ENCODE assay signal across 20 cellular contexts in genomic region chr19:9751449-9751848, GRCh38. TPM values are rescaled to one million over a fixed set of nuclear protein-coding genes. Genes with fewer than 3 reads are reported as not detected.
DNase-seq lines count a peak whose midpoint lies in the region; ATAC-seq, FAIRE-seq and TF ChIP-seq lines count a peak whose summit lies in the region.
"Had no signal": no experiment of that assay in that cellular context is flagged by ENCODE, and none has a peak within 500 bp of the region (broad histone marks: within the 10 kb centered on the region; RNA-seq: fewer than 3 reads in every experiment).

No MANE protein-coding gene starts in this region.

- H3K27ac ChIP-seq in HepG2 (ENCODE audit: extremely low read length, insufficient read depth, low read length): no peak overlapping the region
- H3K27ac ChIP-seq in right lobe of liver: no peak overlapping the region
- no peak overlapping the region for H3K27ac ChIP-seq in mesendoderm (ENCODE audit: low read depth, low read length)
- H3K27ac ChIP-seq: 22Rv1, BLaER1, C4-2B had no signal

- FAIRE-seq in HepG2 (lab: Jason Lieb, UNC): no peak
- FAIRE-seq: A204.1, GM12891, H1 had no signal

- H4K8ac ChIP-seq in mesendoderm (ENCODE audit: low read depth, low read length): no peak overlapping the region

- H2BK5ac ChIP-seq in mesendoderm (ENCODE audit: low read length): no peak overlapping the region

- CTCF ChIA-PET in HepG2 (lab: Yijun Ruan, JAX; ENCODE audit: low intra/inter-chr PET ratio, low total read pairs): no interaction called here

- H3K56ac ChIP-seq in mesendoderm (ENCODE audit: low read length): no peak overlapping the region

- DNase-seq in HepG2 (ENCODE audit: low spot score) (peak; percentile 4), right lobe of liver (no peak), mesendoderm (peak; percentile 10), type B pancreatic cell (ENCODE audit: extremely low spot score, unreplicated experiment) (no peak), DMS79 treated with DMSO at 0.1 percent for 48 hours (lab: John Stamatoyannopoulos, UW) (no peak), hypothalamus (lab: John Stamatoyannopoulos, UW) (no peak)
- DNase-seq: CD4-positive, CD25-positive, alpha-beta regulatory T cell; CD8-positive, alpha-beta T cell; DMS153; GF-D8; H7; HCEC 1CT had no signal

- TF ChIP-seq CTCF in HepG2 (CRISPR knock-in tag; IDR thresholded peaks at IDR 0.05): no peak
- TF ChIP-seq CTCF in right lobe of liver (IDR thresholded peaks at IDR 0.05): no peak
- TF ChIP-seq CTCF in type B pancreatic cell (conservative IDR thresholded peaks at IDR 0.05): no peak

- 70% methylated on average over 7 of the region's 7 CpGs for WGBS in HepG2 (ENCODE audit: low lambda C conversion rate)
- over 99% methylated on average over 7 of the region's 7 CpGs for WGBS in right lobe of liver (ENCODE audit: insufficient coverage, low coverage, low lambda C conversion rate, missing lambda C conversion rate)
- no CpG with 5 or more reads among the region's 7 CpGs for WGBS in mesendoderm (ENCODE audit: extremely low coverage, insufficient coverage, low lambda C conversion rate)

- no peak for TF ChIP-seq RAD21 in HepG2 (CRISPR knock-in tag; IDR thresholded peaks at IDR 0.05)

- H3K9ac ChIP-seq in HepG2 (ENCODE audit: insufficient read depth, low read depth, low read length) (no peak overlapping the region), mesendoderm (ENCODE audit: low read length) (no peak overlapping the region)
- H3K9ac ChIP-seq: BLaER1 had no signal

- no peak overlapping the region for H3K4me2 ChIP-seq in HepG2 (ENCODE audit: low read depth, low read length)
- no peak overlapping the region for H3K4me2 ChIP-seq in mesendoderm (ENCODE audit: low read length)
- H3K4me2 ChIP-seq: BLaER1 had no signal

- in situ Hi-C loops in HepG2 (cut with HindIII; ENCODE audit: extremely low pct_ligation_motif_present, low pct_unique_long_range_greater_than_20kb): no loop called here

- no peak overlapping the region for H2BK15ac ChIP-seq in mesendoderm (replicated peaks; ENCODE audit: low read depth)

- H2AK5ac ChIP-seq in mesendoderm (ENCODE audit: low read length): no peak overlapping the region

- TF ChIP-seq POLR2A in HepG2 (IDR thresholded peaks at IDR 0.05; ENCODE audit: insufficient read depth in 1 of 2, low read depth in 2 of 2, low read length in 2 of 2): no peak
- no peak for TF ChIP-seq POLR2A in right lobe of liver (IDR thresholded peaks at IDR 0.05)

- no peaks in the 10 kb centered on the region for H3K27me3 ChIP-seq in HepG2 (ENCODE audit: control insufficient read depth in 1 of 2, insufficient read depth in 2 of 2, low read length in 2 of 2)
- no peaks in the 10 kb centered on the region for H3K27me3 ChIP-seq in right lobe of liver
- no peaks in the 10 kb centered on the region for H3K27me3 ChIP-seq in mesendoderm (ENCODE audit: insufficient read depth, low read length, poor library complexity)
- H3K27me3 ChIP-seq: BLaER1 had no signal

- H4K5ac ChIP-seq in mesendoderm (ENCODE audit: low read length): no peak overlapping the region

- H3K9me3 Mint-ChIP-seq in type B pancreatic cell: peaks cover 8% of the 10 kb centered on the region

- no peak overlapping the region for H3K4ac ChIP-seq in mesendoderm (ENCODE audit: low read depth, low read length)

- H4K20me1 ChIP-seq in HepG2 (ENCODE audit: insufficient read depth, low read length): no peaks in the 10 kb centered on the region
- H4K20me1 ChIP-seq: BLaER1 had no signal

- no peaks in the 10 kb centered on the region for H3K4me1 ChIP-seq in HepG2 (ENCODE audit: insufficient read depth, low read length)
- H3K4me1 ChIP-seq in right lobe of liver: no peaks in the 10 kb centered on the region
- no peaks in the 10 kb centered on the region for H3K4me1 ChIP-seq in mesendoderm (ENCODE audit: control insufficient read depth, low read depth, low read length)
- H3K4me1 ChIP-seq: BLaER1, Caco-2 had no signal

- H3K9me3 ChIP-seq in HepG2 (ENCODE audit: low read length) (peaks cover 22% of the 10 kb centered on the region), right lobe of liver (peaks cover 0 to 16% (median 3%) of the 10 kb centered on the region in 4 donors)

- H3K36me3 Mint-ChIP-seq in type B pancreatic cell: peaks cover 22% of the 10 kb centered on the region

- H2BK120ac ChIP-seq in mesendoderm (ENCODE audit: low read depth, low read length): no peak overlapping the region

- ATAC-seq in HepG2 (no peak), right lobe of liver (no peak)
- ATAC-seq: CD8-positive, alpha-beta T cell had no signal

- H3K36me3 ChIP-seq in HepG2 (replicated peaks in 1 of 2; ENCODE audit: control insufficient read depth in 1 of 2, insufficient read depth in 2 of 2, low read length in 2 of 2) (no peaks in the 10 kb centered on the region), right lobe of liver (no peaks in the 10 kb centered on the region), mesendoderm (ENCODE audit: control insufficient read depth, insufficient read depth, low read length) (no peaks in the 10 kb centered on the region)

- H3K27ac Mint-ChIP-seq in type B pancreatic cell: peak overlapping the region; percentile 21
- H3K27ac Mint-ChIP-seq: B cell; CD8-positive, alpha-beta T cell had no signal

- no peak for TF ChIP-seq EP300 in HepG2 (IDR thresholded peaks at IDR 0.05; ENCODE audit: low read depth in 2 of 2, low read length in 2 of 2)
- TF ChIP-seq EP300 in HepG2 (CRISPR knock-in tag; IDR thresholded peaks at IDR 0.05; ENCODE audit: borderline replicate concordance): no peak

- H3K4me3 ChIP-seq in HepG2 (replicated peaks in 1 of 3; ENCODE audit: insufficient read depth in 1 of 3, low read depth in 2 of 3, low read length in 3 of 3) (no peak overlapping the region), right lobe of liver (no peak overlapping the region), mesendoderm (ENCODE audit: low read length) (no peak overlapping the region)
- H3K4me3 ChIP-seq: BLaER1 had no signal

- H3K79me2 ChIP-seq in HepG2 (ENCODE audit: insufficient read depth, low read length) (no peaks in the 10 kb centered on the region), mesendoderm (ENCODE audit: control insufficient read depth, insufficient read depth, low read length) (no peaks in the 10 kb centered on the region)

- intact Hi-C loops in HepG2 (cut with micrococcal nuclease; ENCODE audit: unreplicated experiment) (no loop called here), right lobe of liver (cut with DNase I) (no loop called here)

- H3K4me3 Mint-ChIP-seq in type B pancreatic cell: no peak overlapping the region
- H3K4me3 Mint-ChIP-seq: B cell; CD4-positive, CD25-positive, alpha-beta regulatory T cell; CD8-positive, alpha-beta T cell had no signal

- H3K18ac ChIP-seq in mesendoderm (ENCODE audit: low read length): no peak overlapping the region

- no peaks in the 10 kb centered on the region for H3K27me3 Mint-ChIP-seq in type B pancreatic cell
- H3K27me3 Mint-ChIP-seq: B cell had no signal

- no peak overlapping the region for H2AFZ ChIP-seq in HepG2 (ENCODE audit: low read length)

- no peak overlapping the region for H3K23ac ChIP-seq in mesendoderm (ENCODE audit: low read length)

- POLR2A ChIA-PET in HepG2 (lab: Yijun Ruan, JAX): no interaction called here

- no peaks in the 10 kb centered on the region for H3K4me1 Mint-ChIP-seq in type B pancreatic cell (ENCODE audit: unreplicated experiment)
- H3K4me1 Mint-ChIP-seq: B cell; CD4-positive, CD25-positive, alpha-beta regulatory T cell had no signal

- BruUV-seq in HepG2 (replicated peaks; lab: Mats Ljungman, UMichigan): no TSS peak

- no peaks in the 10 kb centered on the region for H3K79me1 ChIP-seq in mesendoderm (ENCODE audit: low read length)

TF ChIP-seq in HepG2, 621 proteins besides CTCF, POLR2A, EP300 and RAD21:
- TF ChIP-seq SETDB1 (CRISPR knock-in tag; IDR thresholded peaks at IDR 0.05; ENCODE audit: borderline replicate concordance) (0 out of 2 replicates have a peak, but pooled peaks have one; percentile 65), ZNF782 (CRISPR knock-in tag; IDR thresholded peaks at IDR 0.05; ENCODE audit: borderline replicate concordance) (no peak)

RNA-seq across cellular contexts. Expression of gene ZNF846, which starts 17.1 kb away (rescaled TPM):
- 3.7 and 5.4 TPM in 2 replicates for total RNA-seq in HepG2 (2016; rRNA removed; fragmentation: Illumina TruSeq; extraction: Trizol)
- 1.6 and 2.6 TPM in 2 replicates for total RNA-seq in HepG2 (2016; cell fraction: cytosol; rRNA removed; fragmentation: Illumina TruSeq; extraction: Trizol; ENCODE audit: low read depth)
- total RNA-seq in HepG2 (2016; cell fraction: insoluble cytoplasmic fraction; rRNA removed; fragmentation: Illumina TruSeq; extraction: Trizol): 4.3 and 4.7 TPM in 2 replicates
- 2.1 and 3.0 TPM in 2 replicates for total RNA-seq in HepG2 (2016; cell fraction: membrane; rRNA removed; fragmentation: Illumina TruSeq; extraction: Trizol)
- total RNA-seq in HepG2 (2016; cell fraction: nucleus; rRNA removed; fragmentation: Illumina TruSeq; extraction: Trizol): 8.0 and 9.0 TPM in 2 replicates
- polyA plus RNA-seq in HepG2 (2011; rRNA removed): 4.7 and 4.8 TPM in 2 replicates
- polyA plus RNA-seq in HepG2 (2011; cell fraction: cytosol; rRNA removed): 1.6 and 2.3 TPM in 2 replicates
- polyA plus RNA-seq in HepG2 (2011; cell fraction: nucleus; rRNA removed): 5.1 and 8.8 TPM in 2 replicates
- 3.5 and 3.9 TPM in 2 replicates for polyA plus RNA-seq in HepG2 (2012)
- 1.2 and 1.7 TPM in 2 replicates for polyA plus RNA-seq in HepG2 (2016; cell fraction: cytosol; fragmentation: Illumina TruSeq; extraction: Trizol; ENCODE audit: low read depth)
- polyA plus RNA-seq in HepG2 (2016; cell fraction: insoluble cytoplasmic fraction; fragmentation: Illumina TruSeq; extraction: Trizol; ENCODE audit: low read depth): 2.1 and 2.2 TPM in 2 replicates
- 1.3 and 1.4 TPM in 2 replicates for polyA plus RNA-seq in HepG2 (2016; cell fraction: membrane; fragmentation: Illumina TruSeq; extraction: Trizol; ENCODE audit: low read depth)
- 13.0 and 15.2 TPM in 2 replicates for polyA plus RNA-seq in HepG2 (2016; cell fraction: nucleus; fragmentation: Illumina TruSeq; extraction: Trizol; ENCODE audit: insufficient read depth, low read depth)
- 3.4 TPM in 1 of 2 replicates, not detected in the other for polyA minus RNA-seq in HepG2 (2011; rRNA and poly(A)+ RNA removed; ENCODE audit: low replicate concordance)
- polyA minus RNA-seq in HepG2 (2011; cell fraction: cytosol; rRNA and poly(A)+ RNA removed): 0.79 and 0.97 TPM in 2 replicates
- 19.5 and 21.5 TPM in 2 replicates for polyA minus RNA-seq in HepG2 (2011; cell fraction: nucleus; rRNA and poly(A)+ RNA removed)
- 1 to 10 TPM; 2.8 to 4.6 (median 4.0) TPM for total RNA-seq in right lobe of liver
- 5.3 TPM for polyA plus RNA-seq in mesendoderm (2013, experiment 1 of 2)
- 4.5 TPM for polyA plus RNA-seq in mesendoderm (2013, experiment 2 of 2)
- 9.8 and 17.4 TPM in 2 replicates for total RNA-seq in type B pancreatic cell (ENCODE audit: low replicate concordance)

Comparison
In these comparisons a context has a peak if more than half of its experiments do, and no peak if none do; other contexts are left out.
1. DNase-seq: peak in HepG2 (single experiment) and mesendoderm (single experiment); none in right lobe of liver (0 of 3), type B pancreatic cell (single experiment), DMS79 treated with DMSO at 0.1 percent for 48 hours (single experiment) and hypothalamus (0 of 51).